Comparison of ENCODE assay signal across 28 cellular contexts in genomic region chr3:39082652-39083313, GRCh38. TPM values are rescaled to one million over a fixed set of nuclear protein-coding genes. Genes with fewer than 3 reads are reported as not detected.
DNase-seq lines count a peak whose midpoint lies in the region; ATAC-seq and TF ChIP-seq lines count a peak whose summit lies in the region.
"Had no signal": no experiment of that assay in that cellular context is flagged by ENCODE, and none has a peak within 500 bp of the region (broad histone marks: within the 10 kb centered on the region; RNA-seq: fewer than 3 reads in every experiment).

No MANE protein-coding gene starts in this region.

- 97 to 98% methylated on average over 4 of the region's 4 CpGs for WGBS in endodermal cell (ENCODE audit: insufficient coverage in 1 of 2, insufficient read length in 1 of 2), 2 experiments
- WGBS in tibial nerve, 2 donors: 93 to 94% methylated on average over 4 of the region's 4 CpGs
- WGBS in psoas muscle, 3 donors: 96% methylated on average over 4 of the region's 4 CpGs

- no peak for TF ChIP-seq CTCF in endodermal cell (conservative IDR thresholded peaks at IDR 0.05)
- no peak for TF ChIP-seq CTCF in tibial nerve (IDR thresholded peaks at IDR 0.05)
- TF ChIP-seq CTCF in psoas muscle (IDR thresholded peaks at IDR 0.05): no peak

- peaks cover 0 to 7% of the 10 kb centered on the region in 2 donors for H3K9me3 Mint-ChIP-seq in activated naive CD4-positive, alpha-beta T cell treated with anti-CD3 and anti-CD28 coated beads, Interleukin-2, amount 50 U/mL, for 72 hours
- no peaks in the 10 kb centered on the region for H3K9me3 Mint-ChIP-seq in endodermal cell
- no peaks in the 10 kb centered on the region for H3K9me3 Mint-ChIP-seq in stimulated activated naive CD8-positive, alpha-beta T cell treated with anti-CD3 and anti-CD28 coated beads, Interleukin-15, amount 100 ng/mL, for 72 hours
- H3K9me3 Mint-ChIP-seq: activated T-cell treated with anti-CD3 and anti-CD28 coated beads, Interleukin-2, amount 50 U/mL, for 4 hours; HFFc6; immature natural killer cell had no signal

- TF ChIP-seq EP300 in tibial nerve (IDR thresholded peaks at IDR 0.05): no peak

- no peak for TF ChIP-seq POLR2A in tibial nerve (IDR thresholded peaks at IDR 0.05)

- peaks cover 12 to 20% of the 10 kb centered on the region in 2 donors for H3K36me3 Mint-ChIP-seq in activated naive CD4-positive, alpha-beta T cell treated with anti-CD3 and anti-CD28 coated beads, Interleukin-2, amount 50 U/mL, for 72 hours
- H3K36me3 Mint-ChIP-seq in T-helper 17 cell (ENCODE audit: low read depth): peaks cover 19% of the 10 kb centered on the region
- H3K36me3 Mint-ChIP-seq in endodermal cell (ENCODE audit: low read depth): peaks cover 57% of the 10 kb centered on the region

- H3K27ac ChIP-seq in endodermal cell (ENCODE audit: low read depth, low read length) (no peak overlapping the region), tibial nerve (no peak overlapping the region), psoas muscle (no peak overlapping the region)
- H3K27ac ChIP-seq: C4-2B, GM23248, HL-60, neutrophil, vagina had no signal

- intact Hi-C loops in psoas muscle (cut with DNase I): no loop called here

- H3K27me3 Mint-ChIP-seq in T-helper 17 cell (no peaks in the 10 kb centered on the region), endodermal cell (ENCODE audit: insufficient read depth) (no peaks in the 10 kb centered on the region)
- H3K27me3 Mint-ChIP-seq in stimulated activated naive CD8-positive, alpha-beta T cell treated with anti-CD3 and anti-CD28 coated beads, Interleukin-15, amount 100 ng/mL, for 72 hours: no peaks in the 10 kb centered on the region
- H3K27me3 Mint-ChIP-seq: progenitor cell of endocrine pancreas had no signal

- no peaks in the 10 kb centered on the region for H3K4me1 ChIP-seq in endodermal cell (ENCODE audit: control insufficient read depth, insufficient read depth, low read length)
- H3K4me1 ChIP-seq in tibial nerve: no peaks in the 10 kb centered on the region
- H3K4me1 ChIP-seq in psoas muscle: no peaks in the 10 kb centered on the region
- H3K4me1 ChIP-seq: vagina had no signal

- H3K9ac ChIP-seq in endodermal cell (ENCODE audit: extremely low read depth, low read length, poor library complexity, severe bottlenecking): no peak overlapping the region
- H3K9ac ChIP-seq: GM23248 had no signal

- peak overlapping the region; percentile 61 for H3K4me3 Mint-ChIP-seq in T-helper 17 cell
- no peak overlapping the region for H3K4me3 Mint-ChIP-seq in endodermal cell
- no peak overlapping the region for H3K4me3 Mint-ChIP-seq in stimulated activated naive CD8-positive, alpha-beta T cell treated with anti-CD3 and anti-CD28 coated beads, Interleukin-15, amount 100 ng/mL, for 72 hours
- H3K4me3 Mint-ChIP-seq: activated T-cell treated with anti-CD3 and anti-CD28 coated beads, Interleukin-2, amount 50 U/mL, for 4 hours; HFFc6; immature natural killer cell had no signal

- H3K27me3 ChIP-seq in endodermal cell (ENCODE audit: control insufficient read depth, insufficient read depth, low read length, poor library complexity, severe bottlenecking) (no peaks in the 10 kb centered on the region), tibial nerve (no peaks in the 10 kb centered on the region), psoas muscle (ENCODE audit: insufficient read depth in 3 of 3, low read length in 2 of 3) (no peaks in the 10 kb centered on the region)
- H3K27me3 ChIP-seq: neutrophil, vagina had no signal

- H3K36me3 ChIP-seq in endodermal cell (ENCODE audit: control insufficient read depth, insufficient read depth, low read length) (peaks cover 81% of the 10 kb centered on the region), tibial nerve (peaks cover 0 to 88% (median 0%) of the 10 kb centered on the region in 3 donors), psoas muscle (ENCODE audit: insufficient read depth in 1 of 2, low read depth in 1 of 2) (peaks cover 6 to 91% of the 10 kb centered on the region in 2 donors)

- DNase-seq in activated naive CD4-positive, alpha-beta T cell treated with anti-CD3 and anti-CD28 coated beads, Interleukin-2, amount 50 U/mL, for 72 hours (ENCODE audit: low spot score in 2 of 2): no peak
- DNase-seq in activated naive CD4-positive, alpha-beta T cell (lab: John Stamatoyannopoulos, UW): no peak
- no peak for DNase-seq in T-helper 17 cell
- DNase-seq in endodermal cell: no peak
- no peak for DNase-seq in stimulated activated naive CD8-positive, alpha-beta T cell treated with anti-CD3 and anti-CD28 coated beads, Interleukin-15, amount 100 ng/mL, for 72 hours
- no peak for DNase-seq in tibial nerve (ENCODE audit: low spot score in 2 of 2)
- no peak for DNase-seq in psoas muscle
- DNase-seq: activated T-cell treated with anti-CD3 and anti-CD28 coated beads, Interleukin-2, amount 50 U/mL, for 4 hours; EL; GM23248; HFFc6; hypothalamus; immature natural killer cell; Karpas-422; NCI-H1092; NCI-H1694 treated with DMSO at 0.1 percent for 48 hours; NCI-H2171; NCI-H510A; SHP77 treated with DMSO at 0.1 percent for 48 hours; stimulated activated CD4-positive, alpha-beta T cell treated with anti-CD3 and anti-CD28 coated beads, Interleukin-4, amount 100 ng/mL, for 4 hours; stimulated activated naive CD4-positive, alpha-beta T cell had no signal

- ATAC-seq in activated naive CD4-positive, alpha-beta T cell treated with anti-CD3 and anti-CD28 coated beads, Interleukin-2, amount 50 U/mL, for 72 hours: peak; percentile 75 to 96
- ATAC-seq in T-helper 17 cell (no peak), GM21723 (IDR thresholded peaks at IDR 0.05; ENCODE audit: unreplicated experiment) (no peak), psoas muscle (no peak)
- ATAC-seq in stimulated activated naive CD8-positive, alpha-beta T cell treated with anti-CD3 and anti-CD28 coated beads, Interleukin-15, amount 100 ng/mL, for 72 hours: peak; percentile 70
- ATAC-seq: GM12878 had no signal

- H3K4me3 ChIP-seq in endodermal cell (ENCODE audit: low read length): no peak overlapping the region
- no peak overlapping the region for H3K4me3 ChIP-seq in tibial nerve
- H3K4me3 ChIP-seq in psoas muscle: no peak overlapping the region
- H3K4me3 ChIP-seq: GM12878, GM23248, vagina had no signal

- H3K9me3 ChIP-seq in T-helper 17 cell (ENCODE audit: control insufficient read depth, low read length, poor library complexity, severe bottlenecking): no peaks in the 10 kb centered on the region
- no peaks in the 10 kb centered on the region for H3K9me3 ChIP-seq in endodermal cell (ENCODE audit: control insufficient read depth, low read length)
- no peaks in the 10 kb centered on the region for H3K9me3 ChIP-seq in tibial nerve
- no peaks in the 10 kb centered on the region for H3K9me3 ChIP-seq in psoas muscle
- H3K9me3 ChIP-seq: neutrophil, vagina had no signal

- peak overlapping the region; percentile 74 to 91 for H3K27ac Mint-ChIP-seq in activated naive CD4-positive, alpha-beta T cell treated with anti-CD3 and anti-CD28 coated beads, Interleukin-2, amount 50 U/mL, for 72 hours
- H3K27ac Mint-ChIP-seq in T-helper 17 cell (peak overlapping the region; percentile 61), endodermal cell (peak overlapping the region; percentile 4)
- peak overlapping the region; percentile 0 to 1 for H3K27ac Mint-ChIP-seq in stimulated activated naive CD8-positive, alpha-beta T cell treated with anti-CD3 and anti-CD28 coated beads, Interleukin-15, amount 100 ng/mL, for 72 hours
- H3K27ac Mint-ChIP-seq: HFFc6, progenitor cell of endocrine pancreas had no signal

- H3K4me1 Mint-ChIP-seq in T-helper 17 cell: peaks cover 22% of the 10 kb centered on the region
- no peaks in the 10 kb centered on the region for H3K4me1 Mint-ChIP-seq in endodermal cell
- H3K4me1 Mint-ChIP-seq in stimulated activated naive CD8-positive, alpha-beta T cell treated with anti-CD3 and anti-CD28 coated beads, Interleukin-15, amount 100 ng/mL, for 72 hours: peaks cover 16% of the 10 kb centered on the region

RNA-seq across cellular contexts. Expression of gene GORASP1, which starts 24.6 kb away (rescaled TPM):
- total RNA-seq in activated naive CD4-positive, alpha-beta T cell treated with anti-CD3 and anti-CD28 coated beads, Interleukin-2, amount 50 U/mL, for 72 hours: 10 to 100 TPM; 19.0 to 22.7 TPM
- total RNA-seq in T-helper 17 cell: 10 to 100 TPM; 29.2 to 40.1 TPM
- total RNA-seq in endodermal cell: 10 to 100 TPM; 47.4 to 48.9 TPM
- polyA plus RNA-seq in endodermal cell (2013, experiment 1 of 2): 34.8 TPM
- polyA plus RNA-seq in endodermal cell (2013, experiment 2 of 2): 28.4 TPM
- 10 to 100 TPM; 45.8 to 72.9 (median 61.9) TPM for total RNA-seq in tibial nerve
- total RNA-seq in psoas muscle: 10 to 100 TPM; 34.3 to 46.7 (median 42.6) TPM
- polyA plus RNA-seq in psoas muscle: 10 to 100 TPM; 27.3 to 37.3 (median 34.4) TPM

RNA-seq across cellular contexts. Expression of gene TTC21A, which starts 24.7 kb away (rescaled TPM):
- total RNA-seq in activated naive CD4-positive, alpha-beta T cell treated with anti-CD3 and anti-CD28 coated beads, Interleukin-2, amount 50 U/mL, for 72 hours: 1 to 10 TPM; 1.6 to 2.5 TPM
- total RNA-seq in T-helper 17 cell: 10 to 100 TPM in 1 of 2 donors, 1 to 10 TPM in 1; 3.5 to 12.3 TPM
- 1 to 10 TPM; 5.7 to 5.8 TPM for total RNA-seq in endodermal cell
- 8.1 TPM for polyA plus RNA-seq in endodermal cell (2013, experiment 1 of 2)
- 7.0 TPM for polyA plus RNA-seq in endodermal cell (2013, experiment 2 of 2)
- total RNA-seq in tibial nerve: 10 to 100 TPM; 11.5 to 21.6 (median 12.8) TPM
- total RNA-seq in psoas muscle: 1 to 10 TPM in 1 of 4 donors, under 1 TPM in 3; 0.52 to 1.2 (median 0.78) TPM
- under 1 TPM; 0.62 to 1.00 (median 0.98) TPM for polyA plus RNA-seq in psoas muscle

RNA-seq across cellular contexts. Expression of gene WDR48, which starts 31.0 kb away (rescaled TPM):
- 10 to 100 TPM; 39.2 to 51.8 TPM for total RNA-seq in activated naive CD4-positive, alpha-beta T cell treated with anti-CD3 and anti-CD28 coated beads, Interleukin-2, amount 50 U/mL, for 72 hours
- total RNA-seq in T-helper 17 cell: 100 to 1,000 TPM; 102 to 107 TPM
- total RNA-seq in endodermal cell: 10 to 100 TPM; 57.5 to 60.4 TPM
- polyA plus RNA-seq in endodermal cell (2013, experiment 1 of 2): 65.4 TPM
- 57.8 TPM for polyA plus RNA-seq in endodermal cell (2013, experiment 2 of 2)
- total RNA-seq in tibial nerve: 10 to 100 TPM; 25.2 to 42.6 (median 36.5) TPM
- total RNA-seq in psoas muscle: 10 to 100 TPM; 16.0 to 27.6 (median 21.6) TPM
- 10 to 100 TPM in 2 of 3 donors, 1 to 10 TPM in 1; 8.7 to 14.8 (median 10.8) TPM for polyA plus RNA-seq in psoas muscle

RNA-seq across cellular contexts. Expression of gene SCN11A, which starts 31.0 kb away (rescaled TPM):
- total RNA-seq in activated naive CD4-positive, alpha-beta T cell treated with anti-CD3 and anti-CD28 coated beads, Interleukin-2, amount 50 U/mL, for 72 hours: under 1 TPM; 0.09 to 0.21 TPM
- under 1 TPM in 1 of 2 donors, not detected in 1; 0.05 TPM for total RNA-seq in T-helper 17 cell
- total RNA-seq in endodermal cell: under 1 TPM; 0.40 to 0.81 TPM
- 0.32 TPM for polyA plus RNA-seq in endodermal cell (2013, experiment 1 of 2)
- polyA plus RNA-seq in endodermal cell (2013, experiment 2 of 2): 0.33 TPM
- under 1 TPM; 0.21 to 0.98 (median 0.59) TPM for total RNA-seq in tibial nerve
- total RNA-seq in psoas muscle: under 1 TPM in 1 of 4 donors, not detected in 3; 0.05 TPM
- under 1 TPM in 2 of 3 donors, not detected in 1; 0.03 to 0.04 TPM for polyA plus RNA-seq in psoas muscle
- total RNA-seq: activated T-cell treated with anti-CD3 and anti-CD28 coated beads, Interleukin-2, amount 50 U/mL, for 4 hours; GM23248; HFFc6; vagina had no signal
- polyA plus RNA-seq: GM23248, immature natural killer cell had no signal

Comparison
In these comparisons a context has a peak if more than half of its experiments do, and no peak if none do; other contexts are left out.
1. ATAC-seq: peak in activated naive CD4-positive, alpha-beta T cell treated with anti-CD3 and anti-CD28 coated beads, Interleukin-2, amount 50 U/mL, for 72 hours (2 of 2) and stimulated activated naive CD8-positive, alpha-beta T cell treated with anti-CD3 and anti-CD28 coated beads, Interleukin-15, amount 100 ng/mL, for 72 hours (single experiment); none in T-helper 17 cell (single experiment), GM21723 (single experiment) and psoas muscle (0 of 4).
2. H3K27ac Mint-ChIP-seq: peak in every context shown above with its lines; median percentile 82 in activated naive CD4-positive, alpha-beta T cell treated with anti-CD3 and anti-CD28 coated beads, Interleukin-2, amount 50 U/mL, for 72 hours; 61 in T-helper 17 cell; 4 in endodermal cell; 0 in stimulated activated naive CD8-positive, alpha-beta T cell treated with anti-CD3 and anti-CD28 coated beads, Interleukin-15, amount 100 ng/mL, for 72 hours.